In the genomic region with DNA sequence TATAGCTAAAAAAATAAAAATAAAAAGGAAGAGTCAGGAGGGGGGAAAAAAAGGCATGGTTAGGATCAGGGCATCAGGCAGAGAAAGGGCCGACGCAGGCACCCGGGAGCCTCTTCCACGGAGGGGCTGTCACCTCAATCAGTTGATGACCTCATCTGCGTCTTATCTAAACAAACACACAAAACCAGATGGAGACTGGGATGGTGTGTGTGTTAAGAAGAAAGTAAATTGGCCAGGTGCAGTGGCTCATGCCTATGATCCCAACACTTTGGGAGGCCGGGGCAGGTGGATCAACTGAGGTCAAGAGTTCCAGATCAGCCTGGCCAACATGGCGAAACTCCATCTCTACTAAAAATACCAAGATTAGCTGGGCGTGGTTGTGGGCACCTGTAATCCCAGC, we compare ENCODE assay signal across 23 cellular contexts.
"Had no signal": no experiment of that assay in that cellular context is flagged by ENCODE, and none has a peak within 500 bp of the region (broad histone marks: within the 10 kb centered on the region; RNA-seq: fewer than 3 reads in every experiment).

No MANE protein-coding gene starts in this region.

- H3K4me1 Mint-ChIP-seq: activated naive CD8-positive, alpha-beta T cell treated with anti-CD3 and anti-CD28 coated beads, Interleukin-2, amount 10 ng/mL, durations not matched to agents 7 days and 5 days; endodermal cell; mesothelial cell of epicardium; neural progenitor cell had no signal

- H3K4me3 Mint-ChIP-seq: activated naive CD8-positive, alpha-beta T cell treated with anti-CD3 and anti-CD28 coated beads, Interleukin-2, amount 10 ng/mL, durations not matched to agents 7 days and 5 days; activated T-cell treated with anti-CD3 and anti-CD28 coated beads, Interleukin-2, amount 50 U/mL, for 4 hours; endodermal cell; mesothelial cell of epicardium; naive thymus-derived CD8-positive, alpha-beta T cell; neural progenitor cell; stimulated activated naive B cell treated with anti-CD40 and anti-IgM and Interleukin-4, amounts not matched to agents 10 μg/mL and 1 μg/mL and 100 μg/mL, for 72 hours had no signal

- H3K9me3 Mint-ChIP-seq: activated T-cell treated with anti-CD3 and anti-CD28 coated beads, Interleukin-2, amount 50 U/mL, for 4 hours had no signal

- DNase-seq: activated CD4-positive, alpha-beta T cell treated with anti-CD3 and anti-CD28 coated beads for 4 hours; activated CD4-positive, alpha-beta T cell treated with anti-CD3 and anti-CD28 coated beads, Interleukin-2, amount 50 U/mL, for 48 hours; activated CD4-positive, CD25-positive, alpha-beta regulatory T cell; activated CD8-positive, alpha-beta memory T cell treated with anti-CD3 and anti-CD28 coated beads, Interleukin-2, amount 50 U/mL, for 48 hours; activated naive CD4-positive, alpha-beta T cell; activated naive CD8-positive, alpha-beta T cell treated with anti-CD3 and anti-CD28 coated beads, Interleukin-2, amount 10 ng/mL, durations not matched to agents 7 days and 5 days; activated T-cell treated with anti-CD3 and anti-CD28 coated beads, Interleukin-2, amount 50 U/mL, for 4 hours; amniotic stem cell; cortex of kidney; endodermal cell; esophagus squamous epithelium; gastrocnemius medialis; left ventricle myocardium superior; mammary epithelial cell; naive thymus-derived CD8-positive, alpha-beta T cell; stimulated activated CD4-positive, alpha-beta T cell treated with anti-CD3 and anti-CD28 coated beads, Interleukin-15, amount 100 ng/mL, for 24 hours; stimulated activated CD8-positive, alpha-beta memory T cell treated with anti-CD3 and anti-CD28 coated beads, Interleukin-4, amount 100 ng/mL, for 48 hours; stimulated activated naive B cell treated with anti-CD40 and anti-IgM and Interleukin-4, amounts not matched to agents 10 μg/mL and 1 μg/mL and 100 μg/mL, for 72 hours; testis had no signal

- ATAC-seq: activated T-cell treated with anti-CD3 and anti-CD28 coated beads, Interleukin-2, amount 50 U/mL, for 4 hours; gastrocnemius medialis; left ventricle myocardium superior; naive thymus-derived CD8-positive, alpha-beta T cell; sciatic nerve; stimulated activated naive B cell treated with anti-CD40 and anti-IgM and Interleukin-4, amounts not matched to agents 10 μg/mL and 1 μg/mL and 100 μg/mL, for 72 hours had no signal

- H3K27ac Mint-ChIP-seq: activated naive CD8-positive, alpha-beta T cell treated with anti-CD3 and anti-CD28 coated beads, Interleukin-2, amount 10 ng/mL, durations not matched to agents 7 days and 5 days; activated T-helper 2 cell treated with anti-CD3 and anti-CD28 coated beads, Interferon-gamma antibody, Interleukin-2, Interleukin-4, amounts not matched to agents 10 μg/mL and 5 μg/mL and 100 μg/mL, durations not matched to agents 14 hours and 24 hours and 36 hours; endodermal cell; mesothelial cell of epicardium; naive thymus-derived CD8-positive, alpha-beta T cell; neural progenitor cell; stimulated activated naive B cell treated with anti-CD40 and anti-IgM and Interleukin-4, amounts not matched to agents 10 μg/mL and 1 μg/mL and 100 μg/mL, for 72 hours had no signal

- H3K27ac ChIP-seq: esophagus squamous epithelium, gastrocnemius medialis, neural progenitor cell, testis had no signal

- H3K36me3 Mint-ChIP-seq: mesothelial cell of epicardium, neural progenitor cell had no signal
